In the genomic region with DNA sequence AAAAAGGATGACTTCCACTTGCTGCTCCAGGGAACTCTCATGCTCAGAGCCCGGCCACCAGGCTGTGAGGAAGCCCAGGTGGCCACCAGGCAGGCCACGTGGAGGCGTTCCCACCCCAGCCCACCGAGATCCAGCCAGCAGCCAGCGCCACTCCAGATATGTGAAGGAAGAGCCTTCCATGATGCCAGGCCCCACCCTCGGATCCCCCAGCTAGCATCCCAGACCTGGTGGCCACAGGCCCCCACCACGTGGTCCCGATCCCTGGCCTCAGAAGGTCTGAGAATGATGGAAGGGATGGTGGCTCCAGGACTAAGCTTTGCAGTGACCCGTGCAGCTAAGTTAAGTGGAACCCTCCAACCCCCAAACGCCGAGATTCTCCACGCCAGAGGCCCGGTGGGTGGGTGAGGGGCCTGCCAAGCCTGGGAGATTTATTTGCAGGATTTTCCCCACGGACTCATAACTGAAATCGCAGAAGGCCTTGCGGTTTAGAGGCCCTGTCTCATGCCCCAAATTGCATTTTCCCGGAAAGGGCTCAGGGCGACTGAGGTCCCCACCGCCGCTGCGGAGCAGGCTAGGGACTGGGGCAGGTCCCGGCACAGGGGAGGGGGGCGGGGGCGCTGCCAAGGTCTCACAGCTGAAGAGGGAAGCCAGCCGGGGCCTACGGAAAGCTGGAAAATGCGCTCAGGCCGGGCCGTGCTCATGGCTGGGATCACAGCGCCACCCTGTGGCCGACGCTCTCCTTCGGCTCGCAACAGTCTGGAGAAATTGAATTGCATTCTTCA, we compare ENCODE assay signal across 8 cellular contexts. TPM values are rescaled to one million over a fixed set of nuclear protein-coding genes. Genes with fewer than 3 reads are reported as not detected.
DNase-seq lines count a peak whose midpoint lies in the region; ATAC-seq and TF ChIP-seq lines count a peak whose summit lies in the region.

No MANE protein-coding gene starts in this region.

- DNase-seq in GM04504 (ENCODE audit: low read depth) (peak; percentile 23), NCI-H82 treated with DMSO at 0.1 percent for 48 hours (lab: John Stamatoyannopoulos, UW; ENCODE audit: unreplicated experiment) (peak; percentile 32), fibroblast of mammary gland (ENCODE audit: low read depth) (peak; percentile 56), substantia nigra (lab: John Stamatoyannopoulos, UW) (peak in 47 of 49 donors; percentile 9 to 86 (median 52))
- DNase-seq in activated T-cell treated with anti-CD3 and anti-CD28 coated beads, Interleukin-2, amount 50 U/mL, for 1 hour = peak; percentile 50
- peak; percentile 75 for DNase-seq in natural killer cell treated with Interleukin-12 subunit alpha and Interleukin-12 subunit beta and Interleukin-15 and Interleukin-18, amount 100 ng/mL, for 72 hours (ENCODE audit: low spot score)

- H3K27ac ChIP-seq in substantia nigra (ENCODE audit: low read depth, low read length, poor library complexity, severe bottlenecking) = no peak overlapping the region

- H3K36me3 Mint-ChIP-seq in natural killer cell treated with Interleukin-12 subunit alpha and Interleukin-12 subunit beta and Interleukin-15 and Interleukin-18, amount 100 ng/mL, for 72 hours = peaks cover 5% of the 10 kb centered on the region

- H3K9me3 Mint-ChIP-seq in natural killer cell treated with Interleukin-12 subunit alpha and Interleukin-12 subunit beta and Interleukin-15 and Interleukin-18, amount 100 ng/mL, for 72 hours = no peaks in the 10 kb centered on the region

- peak; percentile 78 for TF ChIP-seq CTCF in fibroblast of mammary gland (conservative IDR thresholded peaks at IDR 0.05; ENCODE audit: control insufficient read depth, insufficient read depth, low read depth, low read length)

- H3K4me3 Mint-ChIP-seq in natural killer cell treated with Interleukin-12 subunit alpha and Interleukin-12 subunit beta and Interleukin-15 and Interleukin-18, amount 100 ng/mL, for 72 hours = peak overlapping the region; percentile 61

- no peak overlapping the region for H3K4me3 ChIP-seq in fibroblast of mammary gland (ENCODE audit: control insufficient read depth, low read depth, low read length)

- peak overlapping the region in 1 of 2 donors; percentile 47 for H3K27ac Mint-ChIP-seq in natural killer cell treated with Interleukin-12 subunit alpha and Interleukin-12 subunit beta and Interleukin-15 and Interleukin-18, amount 100 ng/mL, for 72 hours

- H3K27me3 Mint-ChIP-seq in natural killer cell treated with Interleukin-12 subunit alpha and Interleukin-12 subunit beta and Interleukin-15 and Interleukin-18, amount 100 ng/mL, for 72 hours = peaks cover 0 to 5% of the 10 kb centered on the region in 2 donors

- ATAC-seq in HG03432 (IDR thresholded peaks at IDR 0.05; ENCODE audit: unreplicated experiment) (peak; percentile 81), HG03457 (IDR thresholded peaks at IDR 0.05; ENCODE audit: unreplicated experiment) (no peak)
- peak; percentile 79 to 88 for ATAC-seq in natural killer cell treated with Interleukin-12 subunit alpha and Interleukin-12 subunit beta and Interleukin-15 and Interleukin-18, amount 100 ng/mL, for 72 hours

- H3K4me1 Mint-ChIP-seq in natural killer cell treated with Interleukin-12 subunit alpha and Interleukin-12 subunit beta and Interleukin-15 and Interleukin-18, amount 100 ng/mL, for 72 hours (ENCODE audit: low read depth in 2 of 2) = peaks cover 14 to 24% of the 10 kb centered on the region in 2 donors

RNA-seq across cellular contexts. Expression of gene CST7, which starts 31.1 kb away (rescaled TPM):
- 100 to 1,000 TPM in 1 of 2 donors, 10 to 100 TPM in 1; 77.8 to 129 TPM for total RNA-seq in natural killer cell treated with Interleukin-12 subunit alpha and Interleukin-12 subunit beta and Interleukin-15 and Interleukin-18, amount 100 ng/mL, for 72 hours

Comparison
In these comparisons a context has a peak if more than half of its experiments do, and no peak if none do; other contexts are left out.
1. DNase-seq: peak in every context shown above with its lines; median percentile 75 in natural killer cell treated with Interleukin-12 subunit alpha and Interleukin-12 subunit beta and Interleukin-15 and Interleukin-18, amount 100 ng/mL, for 72 hours; 56 in fibroblast of mammary gland; 52 in substantia nigra; 50 in activated T-cell treated with anti-CD3 and anti-CD28 coated beads, Interleukin-2, amount 50 U/mL, for 1 hour; 32 in NCI-H82 treated with DMSO at 0.1 percent for 48 hours; 23 in GM04504.